ENCODE assay signal across 1 cellular context in the genomic region with DNA sequence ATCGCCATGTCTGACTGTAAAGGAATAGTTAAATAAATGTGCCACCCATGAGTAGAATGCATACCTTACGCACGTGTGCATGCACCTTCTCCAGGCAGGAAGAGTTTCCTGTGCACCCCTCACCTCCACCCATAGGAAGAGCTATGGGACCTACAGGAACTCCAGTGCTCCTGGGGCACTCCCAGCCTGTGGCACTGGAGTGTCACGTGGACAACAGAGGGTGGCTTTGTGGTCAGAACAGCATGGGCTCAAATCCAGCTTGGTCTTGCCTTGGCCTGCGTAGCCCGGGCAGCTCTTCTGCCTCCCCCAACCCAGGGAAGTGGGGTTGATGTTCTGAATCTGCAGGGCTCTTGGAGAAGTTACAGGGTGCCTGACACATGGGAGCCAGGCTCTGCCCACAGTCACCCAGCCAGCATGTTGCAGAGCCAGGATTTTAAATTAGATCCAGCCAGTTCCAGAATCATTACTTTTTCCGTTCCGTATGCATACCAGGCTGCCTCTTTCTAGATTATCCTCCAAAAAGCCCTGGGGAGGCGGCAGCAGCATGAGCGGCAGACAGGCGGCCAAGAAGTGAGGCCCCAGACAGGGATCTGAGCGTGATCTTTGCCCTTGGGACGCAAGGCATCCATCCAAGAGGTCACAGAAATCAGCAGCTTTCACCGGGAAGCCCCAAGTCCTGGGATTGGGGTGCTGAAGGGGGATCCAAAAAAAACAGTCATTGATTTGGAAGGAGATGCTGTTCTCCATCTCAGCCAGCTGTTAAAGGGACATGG.
TF ChIP-seq lines count a peak whose summit lies in the region.

No MANE protein-coding gene starts in this region.

TF ChIP-seq in HepG2, 621 proteins besides CTCF, POLR2A, EP300 and RAD21 (continued from another document and continues in another):
- TF ChIP-seq AHDC1 (CRISPR knock-in tag; IDR thresholded peaks at IDR 0.05; ENCODE audit: borderline replicate concordance) (no peak), ZNF17 (CRISPR knock-in tag; IDR thresholded peaks at IDR 0.05) (no peak), ZNF558 (CRISPR knock-in tag; IDR thresholded peaks at IDR 0.05; ENCODE audit: borderline replicate concordance) (no peak), ELF4 (CRISPR knock-in tag; IDR thresholded peaks at IDR 0.05; ENCODE audit: borderline replicate concordance) (no peak), ZNF512B (CRISPR knock-in tag; IDR thresholded peaks at IDR 0.05; ENCODE audit: borderline replicate concordance) (0 out of 2 replicates have a peak, but pooled peaks have one; percentile 73), STAT5B (CRISPR knock-in tag; IDR thresholded peaks at IDR 0.05) (no peak), HIVEP1 (CRISPR knock-in tag; IDR thresholded peaks at IDR 0.05) (0 out of 2 replicates have a peak, but pooled peaks have one; percentile 45), SMAD3 (CRISPR knock-in tag; IDR thresholded peaks at IDR 0.05) (peak; percentile 24; the same call in 1 of the 2 replicates), ZNF543 (CRISPR knock-in tag; IDR thresholded peaks at IDR 0.05) (0 out of 2 replicates have a peak, but pooled peaks have one; percentile 34), GATAD2A (CRISPR knock-in tag; IDR thresholded peaks at IDR 0.05) (peak; percentile 22; the same call in 1 of the 2 replicates), MAZ (IDR thresholded peaks at IDR 0.05; ENCODE audit: borderline replicate concordance, low read depth, low read length) (no peak), MAZ (CRISPR knock-in tag; IDR thresholded peaks at IDR 0.05; ENCODE audit: low read depth) (no peak), KDM6A (CRISPR knock-in tag; IDR thresholded peaks at IDR 0.05; ENCODE audit: low read depth) (peak; percentile 74), ZNF576 (CRISPR knock-in tag; IDR thresholded peaks at IDR 0.05) (no peak), ZFP90 (CRISPR knock-in tag; IDR thresholded peaks at IDR 0.05; ENCODE audit: borderline replicate concordance) (0 out of 2 replicates have a peak, but pooled peaks have one; percentile 21), ZNF83 (CRISPR knock-in tag; IDR thresholded peaks at IDR 0.05; ENCODE audit: borderline replicate concordance) (0 out of 2 replicates have a peak, but pooled peaks have one; percentile 24), SMC3 (IDR thresholded peaks at IDR 0.05; ENCODE audit: low read length) (0 out of 2 replicates have a peak, but pooled peaks have one; percentile 13), ZSCAN5A (CRISPR knock-in tag; IDR thresholded peaks at IDR 0.05; ENCODE audit: borderline replicate concordance) (no peak), THAP11 (CRISPR knock-in tag; IDR thresholded peaks at IDR 0.05) (no peak; the same call in 1 of the 2 replicates), ZZZ3 (CRISPR knock-in tag; IDR thresholded peaks at IDR 0.05; ENCODE audit: borderline replicate concordance) (no peak), ATF1 (CRISPR knock-in tag; IDR thresholded peaks at IDR 0.05) (no peak), SP4 (CRISPR knock-in tag; IDR thresholded peaks at IDR 0.05) (no peak), ATF3 (CRISPR knock-in tag; IDR thresholded peaks at IDR 0.05) (no peak), KAT8 (CRISPR knock-in tag; IDR thresholded peaks at IDR 0.05) (0 out of 2 replicates have a peak, but pooled peaks have one; percentile 27), ARID3A (IDR thresholded peaks at IDR 0.05; ENCODE audit: low read depth, low read length) (no peak), KLF9 (CRISPR knock-in tag; IDR thresholded peaks at IDR 0.05; ENCODE audit: low read depth) (no peak)
- TF ChIP-seq, protein P1, sequence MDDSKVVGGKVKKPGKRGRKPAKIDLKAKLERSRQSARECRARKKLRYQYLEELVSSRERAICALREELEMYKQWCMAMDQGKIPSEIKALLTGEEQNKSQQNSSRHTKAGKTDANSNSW (CRISPR knock-in tag; IDR thresholded peaks at IDR 0.05; ENCODE audit: borderline replicate concordance), result no peak
- TF ChIP-seq, protein P2, sequence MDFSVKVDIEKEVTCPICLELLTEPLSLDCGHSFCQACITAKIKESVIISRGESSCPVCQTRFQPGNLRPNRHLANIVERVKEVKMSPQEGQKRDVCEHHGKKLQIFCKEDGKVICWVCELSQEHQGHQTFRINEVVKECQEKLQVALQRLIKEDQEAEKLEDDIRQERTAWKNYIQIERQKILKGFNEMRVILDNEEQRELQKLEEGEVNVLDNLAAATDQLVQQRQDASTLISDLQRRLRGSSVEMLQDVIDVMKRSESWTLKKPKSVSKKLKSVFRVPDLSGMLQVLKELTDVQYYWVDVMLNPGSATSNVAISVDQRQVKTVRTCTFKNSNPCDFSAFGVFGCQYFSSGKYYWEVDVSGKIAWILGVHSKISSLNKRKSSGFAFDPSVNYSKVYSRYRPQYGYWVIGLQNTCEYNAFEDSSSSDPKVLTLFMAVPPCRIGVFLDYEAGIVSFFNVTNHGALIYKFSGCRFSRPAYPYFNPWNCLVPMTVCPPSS (IDR thresholded peaks at IDR 0.05), result no peak
- TF ChIP-seq, protein P3, sequence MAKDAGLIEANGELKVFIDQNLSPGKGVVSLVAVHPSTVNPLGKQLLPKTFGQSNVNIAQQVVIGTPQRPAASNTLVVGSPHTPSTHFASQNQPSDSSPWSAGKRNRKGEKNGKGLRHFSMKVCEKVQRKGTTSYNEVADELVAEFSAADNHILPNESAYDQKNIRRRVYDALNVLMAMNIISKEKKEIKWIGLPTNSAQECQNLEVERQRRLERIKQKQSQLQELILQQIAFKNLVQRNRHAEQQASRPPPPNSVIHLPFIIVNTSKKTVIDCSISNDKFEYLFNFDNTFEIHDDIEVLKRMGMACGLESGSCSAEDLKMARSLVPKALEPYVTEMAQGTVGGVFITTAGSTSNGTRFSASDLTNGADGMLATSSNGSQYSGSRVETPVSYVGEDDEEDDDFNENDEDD (CRISPR knock-in tag; IDR thresholded peaks at IDR 0.05; ENCODE audit: borderline replicate concordance), result peak; percentile 59; the same call in 1 of the 2 replicates
- TF ChIP-seq, protein P4, sequence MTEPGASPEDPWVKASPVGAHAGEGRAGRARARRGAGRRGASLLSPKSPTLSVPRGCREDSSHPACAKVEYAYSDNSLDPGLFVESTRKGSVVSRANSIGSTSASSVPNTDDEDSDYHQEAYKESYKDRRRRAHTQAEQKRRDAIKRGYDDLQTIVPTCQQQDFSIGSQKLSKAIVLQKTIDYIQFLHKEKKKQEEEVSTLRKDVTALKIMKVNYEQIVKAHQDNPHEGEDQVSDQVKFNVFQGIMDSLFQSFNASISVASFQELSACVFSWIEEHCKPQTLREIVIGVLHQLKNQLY (CRISPR knock-in tag; IDR thresholded peaks at IDR 0.05), result peak; percentile 97
- TF ChIP-seq, protein P5, sequence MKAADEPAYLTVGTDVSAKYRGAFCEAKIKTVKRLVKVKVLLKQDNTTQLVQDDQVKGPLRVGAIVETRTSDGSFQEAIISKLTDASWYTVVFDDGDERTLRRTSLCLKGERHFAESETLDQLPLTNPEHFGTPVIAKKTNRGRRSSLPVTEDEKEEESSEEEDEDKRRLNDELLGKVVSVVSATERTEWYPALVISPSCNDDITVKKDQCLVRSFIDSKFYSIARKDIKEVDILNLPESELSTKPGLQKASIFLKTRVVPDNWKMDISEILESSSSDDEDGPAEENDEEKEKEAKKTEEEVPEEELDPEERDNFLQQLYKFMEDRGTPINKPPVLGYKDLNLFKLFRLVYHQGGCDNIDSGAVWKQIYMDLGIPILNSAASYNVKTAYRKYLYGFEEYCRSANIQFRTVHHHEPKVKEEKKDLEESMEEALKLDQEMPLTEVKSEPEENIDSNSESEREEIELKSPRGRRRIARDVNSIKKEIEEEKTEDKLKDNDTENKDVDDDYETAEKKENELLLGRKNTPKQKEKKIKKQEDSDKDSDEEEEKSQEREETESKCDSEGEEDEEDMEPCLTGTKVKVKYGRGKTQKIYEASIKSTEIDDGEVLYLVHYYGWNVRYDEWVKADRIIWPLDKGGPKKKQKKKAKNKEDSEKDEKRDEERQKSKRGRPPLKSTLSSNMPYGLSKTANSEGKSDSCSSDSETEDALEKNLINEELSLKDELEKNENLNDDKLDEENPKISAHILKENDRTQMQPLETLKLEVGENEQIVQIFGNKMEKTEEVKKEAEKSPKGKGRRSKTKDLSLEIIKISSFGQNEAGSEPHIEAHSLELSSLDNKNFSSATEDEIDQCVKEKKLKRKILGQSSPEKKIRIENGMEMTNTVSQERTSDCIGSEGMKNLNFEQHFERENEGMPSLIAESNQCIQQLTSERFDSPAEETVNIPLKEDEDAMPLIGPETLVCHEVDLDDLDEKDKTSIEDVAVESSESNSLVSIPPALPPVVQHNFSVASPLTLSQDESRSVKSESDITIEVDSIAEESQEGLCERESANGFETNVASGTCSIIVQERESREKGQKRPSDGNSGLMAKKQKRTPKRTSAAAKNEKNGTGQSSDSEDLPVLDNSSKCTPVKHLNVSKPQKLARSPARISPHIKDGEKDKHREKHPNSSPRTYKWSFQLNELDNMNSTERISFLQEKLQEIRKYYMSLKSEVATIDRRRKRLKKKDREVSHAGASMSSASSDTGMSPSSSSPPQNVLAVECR (CRISPR knock-in tag; IDR thresholded peaks at IDR 0.05; ENCODE audit: borderline replicate concordance), result 0 out of 2 replicates have a peak, but pooled peaks have one; percentile 18
